ENCODE assay signal across 1 cellular context in the genomic region with DNA sequence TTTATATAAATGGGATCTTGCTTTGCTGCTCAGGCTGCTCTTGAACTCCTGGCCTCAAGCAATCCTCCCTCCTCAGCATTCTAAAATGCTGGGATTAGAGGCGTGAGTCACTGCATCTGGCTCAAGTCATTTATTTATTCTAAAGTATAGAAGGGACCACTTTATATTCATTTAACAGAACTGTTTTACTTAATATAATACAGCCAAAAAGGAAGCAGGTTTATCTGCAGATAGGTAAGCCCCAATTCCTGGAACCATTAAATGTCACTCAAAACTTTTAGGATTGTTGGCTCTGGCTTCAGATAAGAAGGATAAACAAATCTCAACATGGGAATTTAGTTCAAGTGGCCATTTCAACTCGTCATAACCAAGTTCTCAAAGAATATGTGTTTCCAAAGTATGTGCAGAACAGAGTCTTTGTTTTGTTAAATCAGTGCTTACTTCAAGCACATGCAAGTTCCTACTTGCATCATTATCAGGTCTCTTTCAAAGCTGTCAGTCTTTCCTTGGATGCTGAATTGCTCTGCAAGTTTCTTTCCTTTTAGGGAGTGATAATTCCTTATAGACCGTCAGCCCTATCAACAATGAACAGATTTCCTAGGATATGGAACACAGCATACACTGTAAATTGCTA.
TF ChIP-seq lines count a peak whose summit lies in the region.

No MANE protein-coding gene starts in this region.

TF ChIP-seq in HEK293, 187 proteins besides CTCF, POLR2A, EP300 and RAD21 (continued from another document and continues in another):
- TF ChIP-seq, protein P1, sequence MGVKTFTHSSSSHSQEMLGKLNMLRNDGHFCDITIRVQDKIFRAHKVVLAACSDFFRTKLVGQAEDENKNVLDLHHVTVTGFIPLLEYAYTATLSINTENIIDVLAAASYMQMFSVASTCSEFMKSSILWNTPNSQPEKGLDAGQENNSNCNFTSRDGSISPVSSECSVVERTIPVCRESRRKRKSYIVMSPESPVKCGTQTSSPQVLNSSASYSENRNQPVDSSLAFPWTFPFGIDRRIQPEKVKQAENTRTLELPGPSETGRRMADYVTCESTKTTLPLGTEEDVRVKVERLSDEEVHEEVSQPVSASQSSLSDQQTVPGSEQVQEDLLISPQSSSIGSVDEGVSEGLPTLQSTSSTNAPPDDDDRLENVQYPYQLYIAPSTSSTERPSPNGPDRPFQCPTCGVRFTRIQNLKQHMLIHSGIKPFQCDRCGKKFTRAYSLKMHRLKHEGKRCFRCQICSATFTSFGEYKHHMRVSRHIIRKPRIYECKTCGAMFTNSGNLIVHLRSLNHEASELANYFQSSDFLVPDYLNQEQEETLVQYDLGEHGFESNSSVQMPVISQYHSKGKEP (tag by site-specific recombination; IDR thresholded peaks at IDR 0.05), result peak; percentile 76
- TF ChIP-seq ZBTB8A (tag by site-specific recombination; IDR thresholded peaks at IDR 0.05), result no peak
- TF ChIP-seq ZNF366 (tag by site-specific recombination; conservative IDR thresholded peaks at IDR 0.05), result no peak
- TF ChIP-seq ZFP3 (tag by site-specific recombination; IDR thresholded peaks at IDR 0.05; ENCODE audit: low read depth), result no peak
- TF ChIP-seq ZBTB48 (tag by site-specific recombination; IDR thresholded peaks at IDR 0.05), result no peak
- no peak for TF ChIP-seq REPIN1 (tag by site-specific recombination; IDR thresholded peaks at IDR 0.05; ENCODE audit: low read depth)
- TF ChIP-seq ZNF174 (tag by site-specific recombination; IDR thresholded peaks at IDR 0.05), result no peak
- no peak for TF ChIP-seq ZIC2 (tag by site-specific recombination; IDR thresholded peaks at IDR 0.05)
- TF ChIP-seq ZBTB21 (tag by site-specific recombination; IDR thresholded peaks at IDR 0.05), result no peak
- no peak for TF ChIP-seq ZNF394 (tag by site-specific recombination; IDR thresholded peaks at IDR 0.05; ENCODE audit: borderline replicate concordance)
- no peak for TF ChIP-seq ZNF624 (tag by site-specific recombination; IDR thresholded peaks at IDR 0.05)
- no peak for TF ChIP-seq ZNF664 (tag by site-specific recombination; IDR thresholded peaks at IDR 0.05)
- TF ChIP-seq, protein P2, sequence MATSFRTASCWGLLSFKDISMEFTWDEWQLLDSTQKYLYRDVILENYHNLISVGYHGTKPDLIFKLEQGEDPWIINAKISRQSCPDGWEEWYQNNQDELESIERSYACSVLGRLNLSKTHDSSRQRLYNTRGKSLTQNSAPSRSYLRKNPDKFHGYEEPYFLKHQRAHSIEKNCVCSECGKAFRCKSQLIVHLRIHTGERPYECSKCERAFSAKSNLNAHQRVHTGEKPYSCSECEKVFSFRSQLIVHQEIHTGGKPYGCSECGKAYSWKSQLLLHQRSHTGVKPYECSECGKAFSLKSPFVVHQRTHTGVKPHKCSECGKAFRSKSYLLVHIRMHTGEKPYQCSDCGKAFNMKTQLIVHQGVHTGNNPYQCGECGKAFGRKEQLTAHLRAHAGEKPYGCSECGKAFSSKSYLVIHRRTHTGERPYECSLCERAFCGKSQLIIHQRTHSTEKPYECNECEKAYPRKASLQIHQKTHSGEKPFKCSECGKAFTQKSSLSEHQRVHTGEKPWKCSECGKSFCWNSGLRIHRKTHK (tag by site-specific recombination; IDR thresholded peaks at IDR 0.05), result no peak
- no peak for TF ChIP-seq ZNF416 (tag by site-specific recombination; IDR thresholded peaks at IDR 0.05)
- TF ChIP-seq ZNF561 (tag by site-specific recombination; IDR thresholded peaks at IDR 0.05; ENCODE audit: borderline replicate concordance), result no peak
- no peak for TF ChIP-seq MZF1 (tag by site-specific recombination; IDR thresholded peaks at IDR 0.05; ENCODE audit: borderline replicate concordance)
- TF ChIP-seq ZNF76 (tag by site-specific recombination; IDR thresholded peaks at IDR 0.05; ENCODE audit: borderline replicate concordance, low read depth), result no peak
- TF ChIP-seq ZNF701 (tag by site-specific recombination; IDR thresholded peaks at IDR 0.05), result no peak
- TF ChIP-seq ZFP41 (tag by site-specific recombination; IDR thresholded peaks at IDR 0.05; ENCODE audit: borderline replicate concordance), result no peak
- TF ChIP-seq, protein P3, sequence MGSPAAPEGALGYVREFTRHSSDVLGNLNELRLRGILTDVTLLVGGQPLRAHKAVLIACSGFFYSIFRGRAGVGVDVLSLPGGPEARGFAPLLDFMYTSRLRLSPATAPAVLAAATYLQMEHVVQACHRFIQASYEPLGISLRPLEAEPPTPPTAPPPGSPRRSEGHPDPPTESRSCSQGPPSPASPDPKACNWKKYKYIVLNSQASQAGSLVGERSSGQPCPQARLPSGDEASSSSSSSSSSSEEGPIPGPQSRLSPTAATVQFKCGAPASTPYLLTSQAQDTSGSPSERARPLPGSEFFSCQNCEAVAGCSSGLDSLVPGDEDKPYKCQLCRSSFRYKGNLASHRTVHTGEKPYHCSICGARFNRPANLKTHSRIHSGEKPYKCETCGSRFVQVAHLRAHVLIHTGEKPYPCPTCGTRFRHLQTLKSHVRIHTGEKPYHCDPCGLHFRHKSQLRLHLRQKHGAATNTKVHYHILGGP (tag by site-specific recombination; IDR thresholded peaks at IDR 0.05), result 0 out of 2 replicates have a peak, but pooled peaks have one; percentile 7
- no peak for TF ChIP-seq HOXA7 (CRISPR knock-in tag; IDR thresholded peaks at IDR 0.05; ENCODE audit: borderline replicate concordance)
- TF ChIP-seq, protein P4, sequence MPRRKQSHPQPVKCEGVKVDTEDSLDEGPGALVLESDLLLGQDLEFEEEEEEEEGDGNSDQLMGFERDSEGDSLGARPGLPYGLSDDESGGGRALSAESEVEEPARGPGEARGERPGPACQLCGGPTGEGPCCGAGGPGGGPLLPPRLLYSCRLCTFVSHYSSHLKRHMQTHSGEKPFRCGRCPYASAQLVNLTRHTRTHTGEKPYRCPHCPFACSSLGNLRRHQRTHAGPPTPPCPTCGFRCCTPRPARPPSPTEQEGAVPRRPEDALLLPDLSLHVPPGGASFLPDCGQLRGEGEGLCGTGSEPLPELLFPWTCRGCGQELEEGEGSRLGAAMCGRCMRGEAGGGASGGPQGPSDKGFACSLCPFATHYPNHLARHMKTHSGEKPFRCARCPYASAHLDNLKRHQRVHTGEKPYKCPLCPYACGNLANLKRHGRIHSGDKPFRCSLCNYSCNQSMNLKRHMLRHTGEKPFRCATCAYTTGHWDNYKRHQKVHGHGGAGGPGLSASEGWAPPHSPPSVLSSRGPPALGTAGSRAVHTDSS (tag by site-specific recombination; IDR thresholded peaks at IDR 0.05), result no peak
- no peak for TF ChIP-seq SETDB1 (IDR thresholded peaks at IDR 0.05; ENCODE audit: insufficient read length, low read length)
- no peak for TF ChIP-seq KLF16 (tag by site-specific recombination; IDR thresholded peaks at IDR 0.05)
- TF ChIP-seq, protein P5, sequence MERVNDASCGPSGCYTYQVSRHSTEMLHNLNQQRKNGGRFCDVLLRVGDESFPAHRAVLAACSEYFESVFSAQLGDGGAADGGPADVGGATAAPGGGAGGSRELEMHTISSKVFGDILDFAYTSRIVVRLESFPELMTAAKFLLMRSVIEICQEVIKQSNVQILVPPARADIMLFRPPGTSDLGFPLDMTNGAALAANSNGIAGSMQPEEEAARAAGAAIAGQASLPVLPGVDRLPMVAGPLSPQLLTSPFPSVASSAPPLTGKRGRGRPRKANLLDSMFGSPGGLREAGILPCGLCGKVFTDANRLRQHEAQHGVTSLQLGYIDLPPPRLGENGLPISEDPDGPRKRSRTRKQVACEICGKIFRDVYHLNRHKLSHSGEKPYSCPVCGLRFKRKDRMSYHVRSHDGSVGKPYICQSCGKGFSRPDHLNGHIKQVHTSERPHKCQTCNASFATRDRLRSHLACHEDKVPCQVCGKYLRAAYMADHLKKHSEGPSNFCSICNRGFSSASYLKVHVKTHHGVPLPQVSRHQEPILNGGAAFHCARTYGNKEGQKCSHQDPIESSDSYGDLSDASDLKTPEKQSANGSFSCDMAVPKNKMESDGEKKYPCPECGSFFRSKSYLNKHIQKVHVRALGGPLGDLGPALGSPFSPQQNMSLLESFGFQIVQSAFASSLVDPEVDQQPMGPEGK (tag by site-specific recombination; IDR thresholded peaks at IDR 0.05), result no peak
- TF ChIP-seq, protein P6, sequence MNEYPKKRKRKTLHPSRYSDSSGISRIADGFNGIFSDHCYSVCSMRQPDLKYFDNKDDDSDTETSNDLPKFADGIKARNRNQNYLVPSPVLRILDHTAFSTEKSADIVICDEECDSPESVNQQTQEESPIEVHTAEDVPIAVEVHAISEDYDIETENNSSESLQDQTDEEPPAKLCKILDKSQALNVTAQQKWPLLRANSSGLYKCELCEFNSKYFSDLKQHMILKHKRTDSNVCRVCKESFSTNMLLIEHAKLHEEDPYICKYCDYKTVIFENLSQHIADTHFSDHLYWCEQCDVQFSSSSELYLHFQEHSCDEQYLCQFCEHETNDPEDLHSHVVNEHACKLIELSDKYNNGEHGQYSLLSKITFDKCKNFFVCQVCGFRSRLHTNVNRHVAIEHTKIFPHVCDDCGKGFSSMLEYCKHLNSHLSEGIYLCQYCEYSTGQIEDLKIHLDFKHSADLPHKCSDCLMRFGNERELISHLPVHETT (tag by site-specific recombination; IDR thresholded peaks at IDR 0.05), result no peak
- no peak for TF ChIP-seq ZSCAN30 (tag by site-specific recombination; IDR thresholded peaks at IDR 0.05)
- TF ChIP-seq, protein P7, sequence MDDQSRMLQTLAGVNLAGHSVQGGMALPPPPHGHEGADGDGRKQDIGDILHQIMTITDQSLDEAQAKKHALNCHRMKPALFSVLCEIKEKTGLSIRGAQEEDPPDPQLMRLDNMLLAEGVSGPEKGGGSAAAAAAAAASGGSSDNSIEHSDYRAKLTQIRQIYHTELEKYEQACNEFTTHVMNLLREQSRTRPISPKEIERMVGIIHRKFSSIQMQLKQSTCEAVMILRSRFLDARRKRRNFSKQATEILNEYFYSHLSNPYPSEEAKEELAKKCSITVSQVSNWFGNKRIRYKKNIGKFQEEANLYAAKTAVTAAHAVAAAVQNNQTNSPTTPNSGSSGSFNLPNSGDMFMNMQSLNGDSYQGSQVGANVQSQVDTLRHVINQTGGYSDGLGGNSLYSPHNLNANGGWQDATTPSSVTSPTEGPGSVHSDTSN (CRISPR knock-in tag; IDR thresholded peaks at IDR 0.05), result no peak
- TF ChIP-seq ZNF791 (tag by site-specific recombination; IDR thresholded peaks at IDR 0.05), result no peak
- no peak for TF ChIP-seq SP7 (tag by site-specific recombination; IDR thresholded peaks at IDR 0.05)
- TF ChIP-seq GLIS2 (tag by site-specific recombination; IDR thresholded peaks at IDR 0.05), result no peak
- TF ChIP-seq OVOL3 (tag by site-specific recombination; IDR thresholded peaks at IDR 0.05), result no peak
- peak; percentile 51; the same call in 1 of the 2 replicates for TF ChIP-seq TCF7L2 (IDR thresholded peaks at IDR 0.05; ENCODE audit: borderline replicate concordance, low read depth, low read length)
- TF ChIP-seq, protein P8, sequence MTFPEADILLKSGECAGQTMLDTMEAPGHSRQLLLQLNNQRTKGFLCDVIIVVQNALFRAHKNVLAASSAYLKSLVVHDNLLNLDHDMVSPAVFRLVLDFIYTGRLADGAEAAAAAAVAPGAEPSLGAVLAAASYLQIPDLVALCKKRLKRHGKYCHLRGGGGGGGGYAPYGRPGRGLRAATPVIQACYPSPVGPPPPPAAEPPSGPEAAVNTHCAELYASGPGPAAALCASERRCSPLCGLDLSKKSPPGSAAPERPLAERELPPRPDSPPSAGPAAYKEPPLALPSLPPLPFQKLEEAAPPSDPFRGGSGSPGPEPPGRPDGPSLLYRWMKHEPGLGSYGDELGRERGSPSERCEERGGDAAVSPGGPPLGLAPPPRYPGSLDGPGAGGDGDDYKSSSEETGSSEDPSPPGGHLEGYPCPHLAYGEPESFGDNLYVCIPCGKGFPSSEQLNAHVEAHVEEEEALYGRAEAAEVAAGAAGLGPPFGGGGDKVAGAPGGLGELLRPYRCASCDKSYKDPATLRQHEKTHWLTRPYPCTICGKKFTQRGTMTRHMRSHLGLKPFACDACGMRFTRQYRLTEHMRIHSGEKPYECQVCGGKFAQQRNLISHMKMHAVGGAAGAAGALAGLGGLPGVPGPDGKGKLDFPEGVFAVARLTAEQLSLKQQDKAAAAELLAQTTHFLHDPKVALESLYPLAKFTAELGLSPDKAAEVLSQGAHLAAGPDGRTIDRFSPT (tag by site-specific recombination; IDR thresholded peaks at IDR 0.05), result no peak
- TF ChIP-seq SCRT2 (tag by site-specific recombination; IDR thresholded peaks at IDR 0.05), result no peak
- TF ChIP-seq, protein P9, sequence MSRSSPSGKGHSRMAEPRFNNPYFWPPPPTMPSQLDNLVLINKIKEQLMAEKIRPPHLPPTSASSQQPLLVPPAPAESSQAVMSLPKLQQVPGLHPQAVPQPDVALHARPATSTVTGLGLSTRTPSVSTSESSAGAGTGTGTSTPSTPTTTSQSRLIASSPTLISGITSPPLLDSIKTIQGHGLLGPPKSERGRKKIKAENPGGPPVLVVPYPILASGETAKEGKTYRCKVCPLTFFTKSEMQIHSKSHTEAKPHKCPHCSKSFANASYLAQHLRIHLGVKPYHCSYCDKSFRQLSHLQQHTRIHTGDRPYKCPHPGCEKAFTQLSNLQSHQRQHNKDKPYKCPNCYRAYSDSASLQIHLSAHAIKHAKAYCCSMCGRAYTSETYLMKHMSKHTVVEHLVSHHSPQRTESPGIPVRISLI (tag by site-specific recombination; IDR thresholded peaks at IDR 0.05), result no peak
- no peak for TF ChIP-seq ZNF426 (tag by site-specific recombination; IDR thresholded peaks at IDR 0.05)
- no peak for TF ChIP-seq ZNF707 (tag by site-specific recombination; IDR thresholded peaks at IDR 0.05)
- TF ChIP-seq, protein P10, sequence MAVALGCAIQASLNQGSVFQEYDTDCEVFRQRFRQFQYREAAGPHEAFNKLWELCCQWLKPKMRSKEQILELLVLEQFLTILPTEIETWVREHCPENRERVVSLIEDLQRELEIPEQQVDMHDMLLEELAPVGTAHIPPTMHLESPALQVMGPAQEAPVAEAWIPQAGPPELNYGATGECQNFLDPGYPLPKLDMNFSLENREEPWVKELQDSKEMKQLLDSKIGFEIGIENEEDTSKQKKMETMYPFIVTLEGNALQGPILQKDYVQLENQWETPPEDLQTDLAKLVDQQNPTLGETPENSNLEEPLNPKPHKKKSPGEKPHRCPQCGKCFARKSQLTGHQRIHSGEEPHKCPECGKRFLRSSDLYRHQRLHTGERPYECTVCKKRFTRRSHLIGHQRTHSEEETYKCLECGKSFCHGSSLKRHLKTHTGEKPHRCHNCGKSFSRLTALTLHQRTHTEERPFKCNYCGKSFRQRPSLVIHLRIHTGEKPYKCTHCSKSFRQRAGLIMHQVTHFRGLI (tag by site-specific recombination; IDR thresholded peaks at IDR 0.05), result no peak
- TF ChIP-seq, protein P11, sequence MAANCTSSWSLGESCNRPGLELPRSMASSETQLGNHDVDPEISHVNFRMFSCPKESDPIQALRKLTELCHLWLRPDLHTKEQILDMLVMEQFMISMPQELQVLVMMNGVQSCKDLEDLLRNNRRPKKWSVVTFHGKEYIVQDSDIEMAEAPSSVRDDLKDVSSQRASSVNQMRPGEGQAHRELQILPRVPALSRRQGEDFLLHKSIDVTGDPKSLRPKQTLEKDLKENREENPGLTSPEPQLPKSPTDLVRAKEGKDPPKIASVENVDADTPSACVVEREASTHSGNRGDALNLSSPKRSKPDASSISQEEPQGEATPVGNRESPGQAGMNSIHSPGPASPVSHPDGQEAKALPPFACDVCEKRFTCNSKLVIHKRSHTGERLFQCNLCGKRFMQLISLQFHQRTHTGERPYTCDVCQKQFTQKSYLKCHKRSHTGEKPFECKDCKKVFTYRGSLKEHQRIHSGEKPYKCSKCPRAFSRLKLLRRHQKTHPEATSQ (tag by site-specific recombination; IDR thresholded peaks at IDR 0.05), result no peak
- TF ChIP-seq ZNF549 (tag by site-specific recombination; IDR thresholded peaks at IDR 0.05), result no peak
- TF ChIP-seq ZNF175 (tag by site-specific recombination; IDR thresholded peaks at IDR 0.05), result no peak
- TF ChIP-seq ZNF623 (tag by site-specific recombination; IDR thresholded peaks at IDR 0.05), result no peak
- TF ChIP-seq, protein P12, sequence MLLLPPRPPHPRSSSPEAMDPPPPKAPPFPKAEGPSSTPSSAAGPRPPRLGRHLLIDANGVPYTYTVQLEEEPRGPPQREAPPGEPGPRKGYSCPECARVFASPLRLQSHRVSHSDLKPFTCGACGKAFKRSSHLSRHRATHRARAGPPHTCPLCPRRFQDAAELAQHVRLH (tag by site-specific recombination; IDR thresholded peaks at IDR 0.05), result no peak
